In the genomic region with DNA sequence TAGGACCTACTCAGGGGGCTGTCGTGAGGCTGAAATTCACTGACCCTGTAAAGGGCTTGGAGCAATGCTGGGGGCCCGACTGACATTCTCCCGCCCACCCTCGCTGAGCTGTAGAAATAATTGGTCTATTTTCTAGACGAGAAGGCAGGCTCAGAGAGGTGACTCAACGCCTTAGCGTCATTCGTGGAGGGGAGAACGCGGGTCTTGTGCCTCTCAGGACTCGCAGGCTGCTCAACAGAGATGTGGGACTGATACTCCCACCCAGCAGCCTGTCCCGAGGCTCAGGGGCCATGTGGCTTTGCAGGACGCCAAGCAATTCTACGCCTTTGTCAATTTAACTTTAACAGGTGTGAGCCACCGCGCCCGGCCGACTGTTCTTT, we compare ENCODE assay signal across 23 cellular contexts. TPM values are rescaled to one million over a fixed set of nuclear protein-coding genes. Genes with fewer than 3 reads are reported as not detected.
"Had no signal": no experiment of that assay in that cellular context is flagged by ENCODE, and none has a peak within 500 bp of the region (broad histone marks: within the 10 kb centered on the region; RNA-seq: fewer than 3 reads in every experiment).

No MANE protein-coding gene starts in this region.

- H3K27me3 ChIP-seq: body of pancreas, cardiac muscle cell, foreskin keratinocyte, hepatocyte had no signal

- H3K4me3 Mint-ChIP-seq: activated CD4-positive, alpha-beta T cell treated with anti-CD3 and anti-CD28 coated beads, Interleukin-2, amount 10 ng/mL, durations not matched to agents 7 days and 5 days; activated CD8-positive, alpha-beta memory T cell treated with anti-CD3 and anti-CD28 coated beads, Interleukin-2, amount 10 ng/mL, durations not matched to agents 7 days and 5 days; activated CD8-positive, alpha-beta T cell treated with anti-CD3 and anti-CD28 coated beads for 36 hours; activated naive CD4-positive, alpha-beta T cell treated with anti-CD3 and anti-CD28 coated beads, Interleukin-2, amount 10 ng/mL, durations not matched to agents 7 days and 5 days; dendritic cell treated with granulocyte-macrophage colony-stimulating factor and Interleukin-4, amounts not matched to agents 40 ng/mL and 50 ng/mL, for 4 days; mesothelial cell of epicardium; natural killer cell treated with Interleukin-12 subunit alpha and Interleukin-12 subunit beta and Interleukin-15 and Interleukin-18, amount 100 ng/mL, for 72 hours; stimulated activated memory B cell treated with anti-CD40 and anti-IgM and Interleukin-4, amounts not matched to agents 10 μg/mL and 1 μg/mL and 100 μg/mL, for 72 hours; type B pancreatic cell had no signal

- H3K9ac ChIP-seq: parathyroid adenoma had no signal

- H3K36me3 Mint-ChIP-seq: activated CD8-positive, alpha-beta memory T cell treated with anti-CD3 and anti-CD28 coated beads, Interleukin-2, amount 10 ng/mL, durations not matched to agents 7 days and 5 days; activated naive CD4-positive, alpha-beta T cell treated with anti-CD3 and anti-CD28 coated beads, Interleukin-2, amount 10 ng/mL, durations not matched to agents 7 days and 5 days had no signal

- H3K27ac Mint-ChIP-seq: activated CD4-positive, alpha-beta T cell treated with anti-CD3 and anti-CD28 coated beads, Interleukin-2, amount 10 ng/mL, durations not matched to agents 7 days and 5 days; activated CD8-positive, alpha-beta memory T cell treated with anti-CD3 and anti-CD28 coated beads, Interleukin-2, amount 10 ng/mL, durations not matched to agents 7 days and 5 days; activated CD8-positive, alpha-beta T cell treated with anti-CD3 and anti-CD28 coated beads for 36 hours; activated naive CD4-positive, alpha-beta T cell treated with anti-CD3 and anti-CD28 coated beads, Interleukin-2, amount 10 ng/mL, durations not matched to agents 7 days and 5 days; dendritic cell treated with granulocyte-macrophage colony-stimulating factor and Interleukin-4, amounts not matched to agents 40 ng/mL and 50 ng/mL, for 4 days; mesothelial cell of epicardium; natural killer cell treated with Interleukin-12 subunit alpha and Interleukin-12 subunit beta and Interleukin-15 and Interleukin-18, amount 100 ng/mL, for 72 hours; stimulated activated memory B cell treated with anti-CD40 and anti-IgM and Interleukin-4, amounts not matched to agents 10 μg/mL and 1 μg/mL and 100 μg/mL, for 72 hours; type B pancreatic cell had no signal

- H3K27ac ChIP-seq: body of pancreas, cardiac muscle cell, foreskin keratinocyte, hepatocyte, parathyroid adenoma, skin epidermis, thoracic aorta, VCaP had no signal

- H3K4me2 ChIP-seq: hepatocyte had no signal

- H3K4me1 ChIP-seq: body of pancreas, foreskin keratinocyte, parathyroid adenoma had no signal

- H3K4me1 Mint-ChIP-seq: activated CD4-positive, alpha-beta T cell treated with anti-CD3 and anti-CD28 coated beads, Interleukin-2, amount 10 ng/mL, durations not matched to agents 7 days and 5 days; activated CD8-positive, alpha-beta memory T cell treated with anti-CD3 and anti-CD28 coated beads, Interleukin-2, amount 10 ng/mL, durations not matched to agents 7 days and 5 days; mesothelial cell of epicardium had no signal

- H3K79me2 ChIP-seq: hepatocyte, parathyroid adenoma had no signal

- H3K4me3 ChIP-seq: body of pancreas, cardiac muscle cell, hepatocyte, skin epidermis, thoracic aorta had no signal

- H2AFZ ChIP-seq: hepatocyte, parathyroid adenoma had no signal

- H3K36me3 ChIP-seq: cardiac muscle cell, thoracic aorta had no signal

RNA-seq across cellular contexts. Expression of gene ASPDH, which starts 23.6 kb away (rescaled TPM):
- total RNA-seq: activated CD4-positive, alpha-beta T cell treated with anti-CD3 and anti-CD28 coated beads, Interleukin-2, amount 10 ng/mL, durations not matched to agents 7 days and 5 days; activated CD8-positive, alpha-beta memory T cell treated with anti-CD3 and anti-CD28 coated beads, Interleukin-2, amount 10 ng/mL, durations not matched to agents 7 days and 5 days; activated CD8-positive, alpha-beta T cell treated with anti-CD3 and anti-CD28 coated beads for 36 hours; body of pancreas; cardiac muscle cell; chondrocyte; foreskin keratinocyte; left ventricle myocardium superior; mammary epithelial cell; mesothelial cell of epicardium; natural killer cell treated with Interleukin-12 subunit alpha and Interleukin-12 subunit beta and Interleukin-15 and Interleukin-18, amount 100 ng/mL, for 72 hours; pulmonary artery endothelial cell; T-helper 2 cell treated with Interferon-gamma antibody and Interleukin-4, amounts not matched to agents 100 ng/mL and 5 ng/mL, for 36 hours; thoracic aorta had no signal
- polyA plus RNA-seq: cardiac muscle cell, esophagus, foreskin keratinocyte, mammary epithelial cell had no signal

RNA-seq across cellular contexts. Expression of gene LRRC4B, which starts 30.9 kb away (rescaled TPM):
- total RNA-seq: activated CD4-positive, alpha-beta T cell treated with anti-CD3 and anti-CD28 coated beads, Interleukin-2, amount 10 ng/mL, durations not matched to agents 7 days and 5 days; activated CD8-positive, alpha-beta memory T cell treated with anti-CD3 and anti-CD28 coated beads, Interleukin-2, amount 10 ng/mL, durations not matched to agents 7 days and 5 days; activated CD8-positive, alpha-beta T cell treated with anti-CD3 and anti-CD28 coated beads for 36 hours; foreskin keratinocyte; mammary epithelial cell; natural killer cell treated with Interleukin-12 subunit alpha and Interleukin-12 subunit beta and Interleukin-15 and Interleukin-18, amount 100 ng/mL, for 72 hours; T-helper 2 cell treated with Interferon-gamma antibody and Interleukin-4, amounts not matched to agents 100 ng/mL and 5 ng/mL, for 36 hours had no signal
- polyA plus RNA-seq: foreskin keratinocyte, mammary epithelial cell had no signal
